14 cellular contexts compared by ENCODE assay signal in the genomic region with DNA sequence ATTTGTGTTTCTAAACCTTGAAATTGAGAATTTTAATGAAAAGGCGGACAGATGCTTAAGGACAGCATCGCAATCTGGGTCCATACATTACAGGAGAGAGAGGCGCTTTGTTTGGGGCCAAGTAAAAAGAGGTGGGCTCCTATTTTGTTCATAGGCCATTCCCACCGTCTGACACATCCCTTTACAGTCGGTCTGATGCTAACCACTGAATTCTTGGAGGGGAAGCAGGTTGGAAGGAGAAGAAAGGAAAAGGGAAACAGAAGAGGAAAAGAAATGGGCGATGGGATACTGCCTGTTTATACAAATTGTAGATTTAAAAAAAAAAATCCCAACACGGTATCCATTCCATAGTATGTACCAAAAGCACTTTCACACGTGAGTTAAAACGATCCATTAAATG. TPM values are rescaled to one million over a fixed set of nuclear protein-coding genes. Genes with fewer than 3 reads are reported as not detected.
DNase-seq lines count a peak whose midpoint lies in the region; ATAC-seq and TF ChIP-seq lines count a peak whose summit lies in the region.
"Had no signal": no experiment of that assay in that cellular context is flagged by ENCODE, and none has a peak within 500 bp of the region (broad histone marks: within the 10 kb centered on the region; RNA-seq: fewer than 3 reads in every experiment).

No MANE protein-coding gene starts in this region.

- TF ChIP-seq CTCF in Panc1 (IDR thresholded peaks at IDR 0.05) (no peak), thoracic aorta (IDR thresholded peaks at IDR 0.05) (no peak)

- BruUV-seq in Panc1 (replicated peaks; lab: Mats Ljungman, UMichigan), result no TSS peak

- peaks cover 59% of the 10 kb centered on the region for H3K4me1 ChIP-seq in Panc1 (ENCODE audit: control insufficient read depth, insufficient read depth, low read length)
- peaks cover 88% of the 10 kb centered on the region for H3K4me1 ChIP-seq in muscle layer of colon (ENCODE audit: insufficient read depth, low read length)
- H3K4me1 ChIP-seq in thoracic aorta (ENCODE audit: control insufficient read depth in 1 of 2, low read depth in 2 of 2), result peaks cover 55 to 77% of the 10 kb centered on the region in 2 donors

- H3K9me3 ChIP-seq in Panc1 (ENCODE audit: control insufficient read depth, insufficient read depth, low read depth, low read length), result no peaks in the 10 kb centered on the region
- H3K9me3 ChIP-seq in muscle layer of colon (ENCODE audit: low read length), result no peaks in the 10 kb centered on the region
- H3K9me3 ChIP-seq in thoracic aorta, result no peaks in the 10 kb centered on the region
- H3K9me3 ChIP-seq: ovary had no signal

- ATAC-seq in Panc1 (no peak), thoracic aorta (ENCODE audit: insufficient number of reproducible peaks, low FRiP score, low read depth) (no peak), GM18498 (IDR thresholded peaks at IDR 0.05; ENCODE audit: unreplicated experiment) (no peak), GM21619 (IDR thresholded peaks at IDR 0.05; ENCODE audit: unreplicated experiment) (no peak)
- ATAC-seq: activated T-helper 17 cell treated with anti-CD3 and anti-CD28 coated beads, Interleukin-2, amount 50 U/mL, for 72 hours; stimulated activated naive CD8-positive, alpha-beta T cell treated with anti-CD3 and anti-CD28 coated beads, Interleukin-15, amount 100 ng/mL, for 72 hours had no signal

- in situ Hi-C loops in Panc1 (cut with HindIII; ENCODE audit: low pct_unique_long_range_greater_than_20kb, low sequenced_read_pairs) (no loop called here), ACHN (cut with HindIII; ENCODE audit: low pct_ligation_motif_present, low pct_unique_long_range_greater_than_20kb, low sequenced_read_pairs) (no loop called here)

- CTCF ChIA-PET in Panc1 (lab: Charles Lee), result no interaction called here

- no peaks in the 10 kb centered on the region for H3K27me3 ChIP-seq in Panc1 (ENCODE audit: control insufficient read depth, insufficient read depth, low read length)
- H3K27me3 ChIP-seq in muscle layer of colon (ENCODE audit: control insufficient read depth in 1 of 2, insufficient read depth in 2 of 2, low read length in 2 of 2), result no peaks in the 10 kb centered on the region
- no peaks in the 10 kb centered on the region for H3K27me3 ChIP-seq in thoracic aorta (replicated peaks; ENCODE audit: insufficient read depth)
- H3K27me3 ChIP-seq: ovary had no signal

- POLR2A ChIA-PET in Panc1 (lab: Charles Lee), result no interaction called here

- H3K9ac ChIP-seq in muscle layer of colon (ENCODE audit: low read length), result peak overlapping the region; percentile 59
- H3K9ac ChIP-seq: GM23248 had no signal

- intact Hi-C loops in Panc1 (cut with micrococcal nuclease; ENCODE audit: unreplicated experiment), result loop anchor here (10.0 kb wide), 1 partner anchor 547 kb away; no protein-coding TSS in a partner anchor

- H3K36me3 ChIP-seq in Panc1 (ENCODE audit: control insufficient read depth, insufficient read depth, low read length) (no peaks in the 10 kb centered on the region), muscle layer of colon (ENCODE audit: insufficient read depth, low read length) (no peaks in the 10 kb centered on the region), thoracic aorta (no peaks in the 10 kb centered on the region)
- H3K36me3 ChIP-seq: ovary had no signal

- H3K4me3 ChIP-seq in Panc1 (ENCODE audit: low read depth in 2 of 2, low read length in 2 of 2) (no peak overlapping the region), muscle layer of colon (ENCODE audit: low read depth in 1 of 2, low read length in 2 of 2) (no peak overlapping the region), thoracic aorta (peak overlapping the region; percentile 86)
- H3K4me3 ChIP-seq: GM23248, ovary had no signal

- DNase-seq in Panc1 (ENCODE audit: low read depth, low spot score) (no peak), caudate nucleus (lab: John Stamatoyannopoulos, UW) (no peak), thoracic aorta (ENCODE audit: low spot score) (no peak), ACHN (no peak)
- DNase-seq: CD4-positive, alpha-beta memory T cell; GM23248; kidney; NCI-H510A; ovary; stimulated activated naive CD8-positive, alpha-beta T cell treated with anti-CD3 and anti-CD28 coated beads, Interleukin-15, amount 100 ng/mL, for 72 hours had no signal

- H3K27ac ChIP-seq in Panc1 (ENCODE audit: low read length) (peak overlapping the region; percentile 84), caudate nucleus (ENCODE audit: low read depth, low read length) (peak overlapping the region; percentile 83), muscle layer of colon (ENCODE audit: low read depth, low read length) (peak overlapping the region; percentile 98), thoracic aorta (peak overlapping the region; percentile 95 to 99)
- H3K27ac ChIP-seq: GM23248 had no signal

RNA-seq across cellular contexts. Expression of gene ZFHX3, which starts 4.0 kb away (rescaled TPM):
- total RNA-seq in Panc1 (2021; ENCODE audit: unreplicated experiment) (7.1 TPM), thoracic aorta (10 to 100 TPM; 57.7 to 70.1 TPM)
- 3.0 TPM for polyA plus RNA-seq in Panc1 (2012; ENCODE audit: insufficient read length)
